In the genomic region with DNA sequence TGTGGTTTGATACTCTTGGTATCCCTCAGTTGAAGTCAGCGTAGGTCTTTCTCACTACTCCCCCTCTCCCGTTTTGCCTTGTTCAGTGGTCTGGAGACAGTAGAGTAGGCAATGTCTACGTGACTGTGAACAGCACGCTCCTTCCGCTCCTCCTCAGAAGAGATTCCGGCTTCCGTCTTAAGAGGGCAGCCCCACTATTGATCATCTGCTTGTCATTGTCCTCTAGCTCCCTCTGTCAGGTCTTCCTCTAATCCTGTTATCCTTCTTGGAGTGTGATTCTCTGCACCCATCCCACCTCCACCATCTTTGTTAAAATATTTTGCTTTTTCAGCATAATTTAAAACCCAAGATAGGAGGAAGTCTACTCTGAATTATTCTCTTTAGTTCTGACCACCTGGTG, we compare ENCODE assay signal across 21 cellular contexts.
A peak's percentile ranks its signal among the peaks of the same experiment; 100 is the strongest.
DNase-seq lines count a peak whose midpoint lies in the region; TF ChIP-seq lines count a peak whose summit lies in the region.
"Had no signal": no experiment of that assay in that cellular context is flagged by ENCODE, and none has a peak within 500 bp of the region (broad histone marks: within the 10 kb centered on the region; RNA-seq: fewer than 3 reads in every experiment).

No MANE protein-coding gene starts in this region.

- H3K9ac ChIP-seq in fibroblast of lung (ENCODE audit: insufficient read depth, low read length) = no peak overlapping the region

- TF ChIP-seq CTCF in fibroblast of lung (conservative IDR thresholded peaks at IDR 0.05 in 1 of 2, IDR thresholded peaks at IDR 0.05 in 1 of 2; ENCODE audit: low read depth in 1 of 2, low read length in 2 of 2) = no peak
- TF ChIP-seq CTCF in testis (IDR thresholded peaks at IDR 0.05) = no peak
- TF ChIP-seq CTCF in hepatocyte (IDR thresholded peaks at IDR 0.05; ENCODE audit: poor library complexity) = no peak
- TF ChIP-seq CTCF in coronary artery (IDR thresholded peaks at IDR 0.05) = no peak

- no peak overlapping the region for H3K4me2 ChIP-seq in fibroblast of lung (ENCODE audit: extremely low read depth, insufficient read depth, low read length)
- no peak overlapping the region for H3K4me2 ChIP-seq in hepatocyte

- H3K9me3 ChIP-seq in fibroblast of lung (ENCODE audit: control insufficient read depth, insufficient read depth, low read depth, low read length) = no peaks in the 10 kb centered on the region
- no peaks in the 10 kb centered on the region for H3K9me3 ChIP-seq in testis
- no peaks in the 10 kb centered on the region for H3K9me3 ChIP-seq in hepatocyte (ENCODE audit: low read depth)
- H3K9me3 ChIP-seq: adrenal gland, Peyer's patch, tibial artery had no signal

- H3K4me1 ChIP-seq in fibroblast of lung (ENCODE audit: control insufficient read depth, extremely low read depth, insufficient read depth, low read length) (peaks cover 5% of the 10 kb centered on the region), testis (no peaks in the 10 kb centered on the region), hepatocyte (ENCODE audit: insufficient read depth) (no peaks in the 10 kb centered on the region)
- H3K4me1 ChIP-seq: Peyer's patch, tibial artery had no signal

- H3K27ac ChIP-seq in fibroblast of lung (ENCODE audit: insufficient read depth, low read length) (no peak overlapping the region), testis (no peak overlapping the region), hepatocyte (no peak overlapping the region), coronary artery (no peak overlapping the region)
- H3K27ac ChIP-seq: adrenal gland, cardiac muscle cell, Peyer's patch, tibial artery had no signal

- intact Hi-C loops in testis (cut with DNase I; ENCODE audit: low total_unique reads) = no loop called here

- no peaks in the 10 kb centered on the region for H3K9me2 ChIP-seq in hepatocyte (replicated peaks; ENCODE audit: insufficient read depth)

- H3K4me3 ChIP-seq in fibroblast of lung (replicated peaks in 1 of 4; ENCODE audit: control extremely low read depth in 1 of 4, insufficient read depth in 1 of 4, low read depth in 3 of 4, low read length in 4 of 4) = no peak overlapping the region
- H3K4me3 ChIP-seq in testis = no peak overlapping the region
- no peak overlapping the region for H3K4me3 ChIP-seq in hepatocyte
- H3K4me3 ChIP-seq in coronary artery = no peak overlapping the region
- H3K4me3 ChIP-seq: adrenal gland, cardiac muscle cell, Peyer's patch, tibial artery had no signal

- no peaks in the 10 kb centered on the region for H3K36me3 ChIP-seq in fibroblast of lung (ENCODE audit: control insufficient read depth, insufficient read depth, low read length)
- H3K36me3 ChIP-seq in testis (ENCODE audit: low read depth, missing control alignments) = no peaks in the 10 kb centered on the region
- no peaks in the 10 kb centered on the region for H3K36me3 ChIP-seq in hepatocyte (replicated peaks; ENCODE audit: insufficient read depth, low read depth)
- H3K36me3 ChIP-seq: adrenal gland, cardiac muscle cell, Peyer's patch, tibial artery had no signal

- H3K27me3 ChIP-seq in fibroblast of lung (ENCODE audit: control insufficient read depth, insufficient read depth, low read length) (no peaks in the 10 kb centered on the region), testis (no peaks in the 10 kb centered on the region), hepatocyte (no peaks in the 10 kb centered on the region)
- H3K27me3 ChIP-seq: adrenal gland, cardiac muscle cell, Peyer's patch, tibial artery had no signal

- H4K20me1 ChIP-seq in fibroblast of lung (ENCODE audit: control insufficient read depth, extremely low read depth, insufficient read depth, low read length) (no peaks in the 10 kb centered on the region), hepatocyte (ENCODE audit: insufficient read depth, poor library complexity, severe bottlenecking) (no peaks in the 10 kb centered on the region)

- no peak for TF ChIP-seq POLR2A in testis (IDR thresholded peaks at IDR 0.05)

- 32 to 69% methylated on average over 7 of the region's 7 CpGs for WGBS in testis, 2 donors
- WGBS in hepatocyte (ENCODE audit: low lambda C conversion rate, missing lambda C conversion rate) = 60% methylated on average over 7 of the region's 7 CpGs

- H2AFZ ChIP-seq in fibroblast of lung (ENCODE audit: low read length) (peak overlapping the region; percentile 36), hepatocyte (no peak overlapping the region)

- no peaks in the 10 kb centered on the region for H3K79me2 ChIP-seq in fibroblast of lung (ENCODE audit: control insufficient read depth, insufficient read depth, low read length)
- no peaks in the 10 kb centered on the region for H3K79me2 ChIP-seq in hepatocyte

- peak; percentile 42 for DNase-seq in NCI-H2171 treated with DMSO at 0.1 percent for 48 hours (lab: John Stamatoyannopoulos, UW)
- no peak for DNase-seq in NCI-H2171 (lab: John Stamatoyannopoulos, UW)
- peak; percentile 88 for DNase-seq in NCI-H82 (lab: John Stamatoyannopoulos, UW)
- DNase-seq in fibroblast of lung (ENCODE audit: low read depth in 2 of 2) = no peak
- DNase-seq in testis = peak; percentile 19
- no peak for DNase-seq in hepatocyte (ENCODE audit: low spot score)
- no peak for DNase-seq in coronary artery (ENCODE audit: low spot score)
- DNase-seq in kidney glomerular epithelial cell (lab: John Stamatoyannopoulos, UW) = no peak
- DNase-seq: activated CD4-positive, alpha-beta T cell treated with anti-CD3 and anti-CD28 coated beads for 4 hours; activated CD8-positive, alpha-beta memory T cell treated with anti-CD3 and anti-CD28 coated beads, Interleukin-2, amount 10 ng/mL, durations not matched to agents 7 days and 5 days; activated effector memory CD4-positive, alpha-beta T cell treated with Interleukin-2 at 50 U/mL for 16 hours; adrenal gland; DMS153; hippocampal formation; KBM-7; left cardiac atrium; midbrain; NCI-H1048; Peyer's patch; tibial artery had no signal

Comparison
In these comparisons a context has a peak if more than half of its experiments do, and no peak if none do; other contexts are left out.
1. DNase-seq: peak in NCI-H2171 treated with DMSO at 0.1 percent for 48 hours (single experiment), NCI-H82 (single experiment) and testis (single experiment); none in NCI-H2171 (single experiment), fibroblast of lung (0 of 2), hepatocyte (single experiment), coronary artery (single experiment) and kidney glomerular epithelial cell (single experiment).